Comparison of ENCODE assay signal across 20 cellular contexts in genomic region chr16:88970095-88970494, GRCh38. TPM values are rescaled to one million over a fixed set of nuclear protein-coding genes. Genes with fewer than 3 reads are reported as not detected.
"Had no signal": no experiment of that assay in that cellular context is flagged by ENCODE, and none has a peak within 500 bp of the region (broad histone marks: within the 10 kb centered on the region; RNA-seq: fewer than 3 reads in every experiment).

No MANE protein-coding gene starts in this region.

- H3K27ac ChIP-seq: stomach, upper lobe of left lung had no signal

- H3K4me3 ChIP-seq: stomach, upper lobe of left lung had no signal

- H3K9me3 ChIP-seq: stomach, upper lobe of left lung had no signal

- DNase-seq: activated CD4-positive, alpha-beta T cell treated with anti-CD3 and anti-CD28 coated beads, Interleukin-2, amount 10 ng/mL, durations not matched to agents 24 days and 14 days; activated CD8-positive, alpha-beta T cell treated with anti-CD3 and anti-CD28 coated beads for 36 hours; activated naive CD4-positive, alpha-beta T cell; activated naive CD8-positive, alpha-beta T cell treated with anti-CD3 and anti-CD28 coated beads for 36 hours; activated T-cell treated with anti-CD3 and anti-CD28 coated beads, Interleukin-2, amount 50 U/mL, for 1 hour; amniotic stem cell; central memory CD4-positive, alpha-beta T cell; erythroblast; head of caudate nucleus; mammary epithelial cell; retina; stomach; T1000 had no signal

- H3K4me3 Mint-ChIP-seq: activated CD4-positive, alpha-beta T cell treated with anti-CD3 and anti-CD28 coated beads, Interleukin-2, amount 10 ng/mL, durations not matched to agents 24 days and 14 days; activated CD8-positive, alpha-beta T cell treated with anti-CD3 and anti-CD28 coated beads for 36 hours; activated naive CD8-positive, alpha-beta T cell treated with anti-CD3 and anti-CD28 coated beads for 36 hours; activated T-helper 17 cell treated with anti-CD3 and anti-CD28 coated beads, Interleukin-2, amount 50 U/mL, for 72 hours had no signal

- ATAC-seq: activated CD8-positive, alpha-beta T cell treated with anti-CD3 and anti-CD28 coated beads for 36 hours; activated T-helper 17 cell treated with anti-CD3 and anti-CD28 coated beads, Interleukin-2, amount 50 U/mL, for 72 hours; left lobe of liver had no signal

- H3K4me1 Mint-ChIP-seq: activated CD4-positive, alpha-beta T cell treated with anti-CD3 and anti-CD28 coated beads, Interleukin-2, amount 10 ng/mL, durations not matched to agents 24 days and 14 days; activated T-helper 17 cell treated with anti-CD3 and anti-CD28 coated beads, Interleukin-2, amount 50 U/mL, for 72 hours had no signal

- H3K27ac Mint-ChIP-seq: activated CD4-positive, alpha-beta T cell treated with anti-CD3 and anti-CD28 coated beads, Interleukin-2, amount 10 ng/mL, durations not matched to agents 24 days and 14 days; activated CD8-positive, alpha-beta T cell treated with anti-CD3 and anti-CD28 coated beads for 36 hours; activated naive CD8-positive, alpha-beta T cell treated with anti-CD3 and anti-CD28 coated beads for 36 hours; activated T-helper 17 cell treated with anti-CD3 and anti-CD28 coated beads, Interleukin-2, amount 50 U/mL, for 72 hours had no signal

- H3K36me3 ChIP-seq: stomach, upper lobe of left lung had no signal

- H3K9me3 Mint-ChIP-seq: activated CD4-positive, alpha-beta T cell treated with anti-CD3 and anti-CD28 coated beads, Interleukin-2, amount 10 ng/mL, durations not matched to agents 24 days and 14 days; activated CD8-positive, alpha-beta T cell treated with anti-CD3 and anti-CD28 coated beads for 36 hours; activated naive CD8-positive, alpha-beta T cell treated with anti-CD3 and anti-CD28 coated beads for 36 hours; activated T-helper 17 cell treated with anti-CD3 and anti-CD28 coated beads, Interleukin-2, amount 50 U/mL, for 72 hours had no signal

- FAIRE-seq: colon, endometrium, frontal cortex, keratinocyte had no signal

- H3K27me3 ChIP-seq: upper lobe of left lung had no signal

RNA-seq across cellular contexts. Expression of gene CBFA2T3, which starts 6.9 kb away (rescaled TPM):
- total RNA-seq: activated CD4-positive, alpha-beta T cell treated with anti-CD3 and anti-CD28 coated beads, Interleukin-2, amount 10 ng/mL, durations not matched to agents 24 days and 14 days had no signal
